ENCODE assay signal across 8 cellular contexts in the genomic region with DNA sequence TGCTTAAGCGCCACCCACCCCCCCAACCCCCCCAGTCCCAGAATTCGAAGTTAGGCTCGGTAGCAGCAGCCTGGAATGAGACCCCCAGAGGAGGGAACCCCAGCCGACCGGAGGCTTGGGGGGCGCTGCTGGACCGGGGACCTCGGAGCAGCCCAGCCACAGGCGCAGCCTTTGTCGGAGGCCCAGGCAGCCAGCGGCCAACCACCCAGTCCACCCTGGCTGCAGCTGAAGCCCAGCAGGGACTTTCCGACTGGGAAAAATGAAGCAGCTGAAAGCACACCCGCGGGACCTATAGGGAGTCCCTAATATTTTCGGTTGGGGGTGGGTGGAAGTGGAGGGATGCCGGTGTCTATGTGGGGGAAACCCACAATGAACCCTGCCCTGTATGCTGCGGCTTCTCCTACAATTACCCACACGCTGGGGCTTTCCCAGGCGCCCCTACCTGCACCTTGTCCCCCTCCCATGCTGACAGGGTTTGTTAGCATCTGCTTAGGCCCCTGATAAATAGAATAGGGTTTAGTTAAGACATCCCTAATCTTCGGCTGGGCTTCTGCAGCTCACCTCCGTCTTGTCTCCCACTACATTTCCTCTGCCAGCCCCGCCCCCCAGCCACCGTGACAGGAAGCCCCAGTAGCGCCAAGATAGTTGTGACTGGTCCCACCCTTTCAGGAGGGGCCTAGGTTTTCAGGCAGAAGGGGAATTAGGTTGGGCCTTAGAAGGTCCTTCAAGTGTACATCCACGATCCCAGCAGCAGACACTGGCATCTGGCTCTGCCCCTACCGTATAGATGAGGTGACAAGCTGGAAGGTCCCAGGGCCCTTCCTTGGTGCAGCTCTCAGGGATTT. TPM values are rescaled to one million over a fixed set of nuclear protein-coding genes. Genes with fewer than 3 reads are reported as not detected.
DNase-seq lines count a peak whose midpoint lies in the region; ATAC-seq, FAIRE-seq and TF ChIP-seq lines count a peak whose summit lies in the region.

No MANE protein-coding gene starts in this region.

- TF ChIP-seq CTCF in WERI-Rb-1 (IDR thresholded peaks at IDR 0.05; ENCODE audit: low read depth, low read length): no peak
- TF ChIP-seq CTCF in bronchial epithelial cell (IDR thresholded peaks at IDR 0.05; ENCODE audit: insufficient read depth, low read length, severe bottlenecking): no peak
- TF ChIP-seq CTCF in keratinocyte (optimal IDR thresholded peaks at IDR 0.05 in 1 of 3, IDR thresholded peaks at IDR 0.05 in 1 of 3, conservative IDR thresholded peaks at IDR 0.05 in 1 of 3; ENCODE audit: extremely low read depth in 1 of 3, insufficient read depth in 2 of 3, low read length in 3 of 3): no peak

- no peak for ATAC-seq in HG02571 (IDR thresholded peaks at IDR 0.05; ENCODE audit: unreplicated experiment)

- H3K27ac ChIP-seq in WERI-Rb-1 (peak overlapping the region; percentile 65), keratinocyte (ENCODE audit: control insufficient read depth, insufficient read depth, low read length) (no peak overlapping the region)

- DNase-seq in NCI-H748 (lab: John Stamatoyannopoulos, UW; ENCODE audit: unreplicated experiment): peak; percentile 34
- no peak for DNase-seq in NCI-H748 treated with DMSO at 0.1 percent for 48 hours (lab: John Stamatoyannopoulos, UW)
- DNase-seq in WERI-Rb-1: peak; percentile 87
- no peak for DNase-seq in bronchial epithelial cell (ENCODE audit: low read depth)
- DNase-seq in keratinocyte (ENCODE audit: low read depth, low spot score): no peak
- peak; percentile 70 for DNase-seq in stimulated activated CD4-positive, alpha-beta T cell treated with anti-CD3 and anti-CD28 coated beads, Interleukin-1b, Interleukin-23, amount 100 ng/mL, for 48 hours

- dilution Hi-C loops in keratinocyte (cut with MboI; ENCODE audit: extremely low pct_ligation_motif_present, low sequenced_read_pairs): no loop called here

- H3K9me1 ChIP-seq in keratinocyte (ENCODE audit: control insufficient read depth, extremely low read depth, insufficient read depth, low read length): no peaks in the 10 kb centered on the region

- peaks cover 24% of the 10 kb centered on the region for H3K4me1 ChIP-seq in keratinocyte (ENCODE audit: control insufficient read depth, extremely low read depth, insufficient read depth, low read length)

- peak overlapping the region; percentile 90 for H3K4me2 ChIP-seq in keratinocyte (ENCODE audit: control insufficient read depth, extremely low read depth, insufficient read depth, low read depth, low read length)

- peak overlapping the region; percentile 28 for H2AFZ ChIP-seq in keratinocyte (ENCODE audit: control insufficient read depth, low read length)

- no peaks in the 10 kb centered on the region for H3K27me3 ChIP-seq in WERI-Rb-1 (ENCODE audit: insufficient read depth, low read depth, severe bottlenecking)
- no peaks in the 10 kb centered on the region for H3K27me3 ChIP-seq in bronchial epithelial cell (ENCODE audit: control insufficient read depth, insufficient read depth, low read length)
- H3K27me3 ChIP-seq in keratinocyte (ENCODE audit: control insufficient read depth, extremely low read depth, insufficient read depth, low read length): no peaks in the 10 kb centered on the region

- H3K9me3 ChIP-seq in WERI-Rb-1 (ENCODE audit: severe bottlenecking) (no peaks in the 10 kb centered on the region), keratinocyte (ENCODE audit: control insufficient read depth, low read depth, low read length) (no peaks in the 10 kb centered on the region)

- no peak for TF ChIP-seq RAD21 in Ishikawa (IDR thresholded peaks at IDR 0.05; ENCODE audit: low read depth)

- peak overlapping the region; percentile 79 for H3K9ac ChIP-seq in keratinocyte (ENCODE audit: control insufficient read depth, extremely low read depth, insufficient read depth, low read length)

- TF ChIP-seq EP300 in Ishikawa (IDR thresholded peaks at IDR 0.05; ENCODE audit: borderline replicate concordance): no peak

- FAIRE-seq in bronchial epithelial cell (lab: Jason Lieb, UNC) (no peak), keratinocyte (lab: Jason Lieb, UNC) (no peak)

- peak overlapping the region; percentile 77 for H3K4me3 ChIP-seq in WERI-Rb-1 (ENCODE audit: low read depth, low read length)
- peak overlapping the region; percentile 51 for H3K4me3 ChIP-seq in bronchial epithelial cell (ENCODE audit: low read depth, low read length)
- H3K4me3 ChIP-seq in keratinocyte (ENCODE audit: control insufficient read depth in 2 of 3, extremely low read depth in 1 of 3, insufficient read depth in 2 of 3, low read depth in 1 of 3, low read length in 3 of 3): peak overlapping the region; percentile 40 to 73 (median 73)

- no peaks in the 10 kb centered on the region for H4K20me1 ChIP-seq in keratinocyte (ENCODE audit: control insufficient read depth, extremely low read depth, insufficient read depth, low read length)

- H3K36me3 ChIP-seq in WERI-Rb-1 (peaks cover 19% of the 10 kb centered on the region), bronchial epithelial cell (ENCODE audit: control insufficient read depth, insufficient read depth, low read length) (peaks cover 3% of the 10 kb centered on the region), keratinocyte (ENCODE audit: control insufficient read depth in 2 of 2, extremely low read depth in 1 of 2, insufficient read depth in 2 of 2, low read length in 2 of 2) (peaks cover 6 to 14% of the 10 kb centered on the region in 2 experiments)

- no peaks in the 10 kb centered on the region for H3K79me2 ChIP-seq in keratinocyte (ENCODE audit: control insufficient read depth, insufficient read depth, low read length)

TF ChIP-seq in Ishikawa, 13 proteins besides CTCF, POLR2A, EP300 and RAD21:
- TF ChIP-seq TAF1 (IDR thresholded peaks at IDR 0.05; ENCODE audit: low read depth) (0 out of 2 replicates have a peak, but pooled peaks have one; percentile 13), NFIC (IDR thresholded peaks at IDR 0.05) (no peak)

RNA-seq across cellular contexts. Expression of gene CCDC28B, which starts 0.8 kb away (rescaled TPM):
- total RNA-seq in bronchial epithelial cell: 1.2 and 2.9 TPM in 2 replicates
- 3.6 to 4.5 TPM (median 3.8 TPM) in 3 replicates for polyA plus RNA-seq in keratinocyte
- polyA plus RNA-seq in keratinocyte (2011; ENCODE audit: low read depth): 0.74 TPM
- 1.8 and 4.2 TPM in 2 replicates for polyA plus RNA-seq in keratinocyte (2011; cell fraction: cytosol; rRNA removed)
- polyA plus RNA-seq in keratinocyte (2011; cell fraction: nucleus; rRNA removed): 1.6 and 1.8 TPM in 2 replicates
- polyA plus RNA-seq in keratinocyte (2012; ENCODE audit: low replicate concordance): 4.4 and 7.5 TPM in 2 replicates
- polyA minus RNA-seq in keratinocyte: 1.0 to 2.3 TPM (median 1.2 TPM) in 3 replicates
- 2.3 TPM for polyA minus RNA-seq in keratinocyte (2011; cell fraction: cytosol; rRNA and poly(A)+ RNA removed)
- 0.95 and 1.7 TPM in 2 replicates for polyA minus RNA-seq in keratinocyte (2011; cell fraction: nucleus; rRNA and poly(A)+ RNA removed)

RNA-seq across cellular contexts. Expression of gene IQCC, which starts 4.2 kb away (rescaled TPM):
- 2.6 and 3.6 TPM in 2 replicates for total RNA-seq in bronchial epithelial cell
- 1.2 to 2.3 TPM (median 1.5 TPM) in 3 replicates for polyA plus RNA-seq in keratinocyte
- 1.1 TPM for polyA plus RNA-seq in keratinocyte (2011; ENCODE audit: low read depth)
- 0.89 and 0.90 TPM in 2 replicates for polyA plus RNA-seq in keratinocyte (2011; cell fraction: cytosol; rRNA removed)
- 1.2 and 1.3 TPM in 2 replicates for polyA plus RNA-seq in keratinocyte (2011; cell fraction: nucleus; rRNA removed)
- polyA plus RNA-seq in keratinocyte (2012; ENCODE audit: low replicate concordance): 1.7 TPM in 2 replicates
- 0.59 to 2.0 TPM (median 0.75 TPM) in 3 replicates for polyA minus RNA-seq in keratinocyte
- not detected for polyA minus RNA-seq in keratinocyte (2011; cell fraction: cytosol; rRNA and poly(A)+ RNA removed)
- polyA minus RNA-seq in keratinocyte (2011; cell fraction: nucleus; rRNA and poly(A)+ RNA removed): 0.62 and 0.63 TPM in 2 replicates

RNA-seq across cellular contexts. Expression of gene DCDC2B, which starts 7.7 kb away (rescaled TPM):
- not detected in 2 replicates for total RNA-seq in bronchial epithelial cell
- not detected in 3 replicates for polyA plus RNA-seq in keratinocyte
- polyA plus RNA-seq in keratinocyte (2011; ENCODE audit: low read depth): not detected
- polyA plus RNA-seq in keratinocyte (2011; cell fraction: cytosol; rRNA removed): not detected in 2 replicates
- not detected in 2 replicates for polyA plus RNA-seq in keratinocyte (2011; cell fraction: nucleus; rRNA removed)
- not detected in 2 replicates for polyA plus RNA-seq in keratinocyte (2012; ENCODE audit: low replicate concordance)
- polyA minus RNA-seq in keratinocyte: not detected in 3 replicates
- polyA minus RNA-seq in keratinocyte (2011; cell fraction: cytosol; rRNA and poly(A)+ RNA removed): not detected
- not detected in 2 replicates for polyA minus RNA-seq in keratinocyte (2011; cell fraction: nucleus; rRNA and poly(A)+ RNA removed)

RNA-seq across cellular contexts. Expression of gene TMEM234, which starts 20.9 kb away (rescaled TPM):
- total RNA-seq in bronchial epithelial cell: 9.0 and 18.3 TPM in 2 replicates
- polyA plus RNA-seq in keratinocyte: 14.4 to 20.1 TPM (median 16.9 TPM) in 3 replicates
- polyA plus RNA-seq in keratinocyte (2011; ENCODE audit: low read depth): 5.4 TPM
- polyA plus RNA-seq in keratinocyte (2011; cell fraction: cytosol; rRNA removed): 10.2 and 12.5 TPM in 2 replicates
- 49.0 and 52.4 TPM in 2 replicates for polyA plus RNA-seq in keratinocyte (2011; cell fraction: nucleus; rRNA removed)
- polyA plus RNA-seq in keratinocyte (2012; ENCODE audit: low replicate concordance): 8.1 and 16.7 TPM in 2 replicates
- 15.2 to 20.5 TPM (median 19.9 TPM) in 3 replicates for polyA minus RNA-seq in keratinocyte
- 4.2 TPM for polyA minus RNA-seq in keratinocyte (2011; cell fraction: cytosol; rRNA and poly(A)+ RNA removed)
- polyA minus RNA-seq in keratinocyte (2011; cell fraction: nucleus; rRNA and poly(A)+ RNA removed): 16.4 and 17.4 TPM in 2 replicates

RNA-seq across cellular contexts. Expression of gene EIF3I, which starts 21.0 kb away (rescaled TPM):
- total RNA-seq in bronchial epithelial cell: 455 and 626 TPM in 2 replicates
- polyA plus RNA-seq in keratinocyte: 319 to 655 TPM (median 388 TPM) in 3 replicates
- polyA plus RNA-seq in keratinocyte (2011; ENCODE audit: low read depth): 987 TPM
- 458 and 512 TPM in 2 replicates for polyA plus RNA-seq in keratinocyte (2011; cell fraction: cytosol; rRNA removed)
- 198 and 213 TPM in 2 replicates for polyA plus RNA-seq in keratinocyte (2011; cell fraction: nucleus; rRNA removed)
- 223 and 320 TPM in 2 replicates for polyA plus RNA-seq in keratinocyte (2012; ENCODE audit: low replicate concordance)
- 431 to 641 TPM (median 535 TPM) in 3 replicates for polyA minus RNA-seq in keratinocyte
- 186 TPM for polyA minus RNA-seq in keratinocyte (2011; cell fraction: cytosol; rRNA and poly(A)+ RNA removed)
- 82.8 and 99.2 TPM in 2 replicates for polyA minus RNA-seq in keratinocyte (2011; cell fraction: nucleus; rRNA and poly(A)+ RNA removed)

Comparison
In these comparisons a context has a peak if more than half of its experiments do, and no peak if none do; other contexts are left out.
1. DNase-seq: peak in NCI-H748 (single experiment), WERI-Rb-1 (single experiment) and stimulated activated CD4-positive, alpha-beta T cell treated with anti-CD3 and anti-CD28 coated beads, Interleukin-1b, Interleukin-23, amount 100 ng/mL, for 48 hours (single experiment); none in NCI-H748 treated with DMSO at 0.1 percent for 48 hours (single experiment), bronchial epithelial cell (single experiment) and keratinocyte (single experiment).
2. Peak in every context shown above with its lines, with median percentiles within 50 percentile points of each other: H3K4me3 ChIP-seq.